In the genomic region with DNA sequence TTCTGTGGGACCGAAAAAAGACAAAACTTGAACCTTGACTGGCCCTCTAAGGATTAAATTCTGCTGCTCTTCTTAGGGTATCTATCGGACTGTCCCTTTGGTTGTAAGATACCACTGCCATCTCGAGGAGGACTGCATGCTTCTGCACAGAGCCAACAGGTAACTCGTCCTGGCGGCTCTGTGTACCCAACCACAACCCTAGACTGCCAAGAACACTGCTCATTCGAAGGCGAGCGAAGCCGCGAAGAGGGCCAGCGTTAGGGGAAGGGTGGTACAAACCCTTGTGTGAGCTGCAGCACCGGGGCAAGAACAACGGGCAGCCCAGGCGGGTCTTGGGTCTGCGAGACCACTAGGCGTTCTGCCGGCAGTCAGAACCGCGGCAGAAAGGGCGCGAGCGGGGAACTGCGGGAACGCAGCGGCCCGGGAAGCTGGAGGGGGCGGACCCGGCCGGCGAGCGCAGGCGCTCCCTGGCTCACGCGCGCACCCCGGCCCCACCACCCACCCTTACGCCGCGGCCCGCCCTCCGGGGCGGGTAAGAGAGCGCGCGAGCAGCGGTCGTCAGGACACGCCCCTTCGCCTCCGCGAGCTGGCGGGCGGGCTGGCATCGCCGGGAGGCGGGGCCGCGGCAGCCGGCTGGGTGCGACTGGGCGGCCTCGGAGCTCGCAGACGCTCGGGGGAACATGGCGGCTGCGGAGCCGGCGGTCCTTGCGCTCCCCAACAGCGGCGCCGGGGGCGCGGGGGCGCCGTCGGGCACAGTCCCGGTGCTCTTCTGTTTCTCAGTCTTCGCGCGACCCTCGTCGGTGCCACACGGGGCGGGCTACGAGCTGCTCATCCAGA, we compare ENCODE assay signal across 8 cellular contexts. TPM values are rescaled to one million over a fixed set of nuclear protein-coding genes. Genes with fewer than 3 reads are reported as not detected.
A peak's percentile ranks its signal among the peaks of the same experiment; 100 is the strongest.
DNase-seq lines count a peak whose midpoint lies in the region; ATAC-seq and TF ChIP-seq lines count a peak whose summit lies in the region.

ISOC1 (plus strand) TSS at position 663 of the 837 bp plus-strand sequence; CDS start at position 681, 18 bp downstream.

- H3K9me2 ChIP-seq in hepatocyte (replicated peaks; ENCODE audit: insufficient read depth): no peaks in the 10 kb centered on the region

- H3K9me3 ChIP-seq in hepatocyte (ENCODE audit: low read depth): no peaks in the 10 kb centered on the region

- no peaks in the 10 kb centered on the region for H3K36me3 ChIP-seq in hepatocyte (replicated peaks; ENCODE audit: insufficient read depth, low read depth)

- peaks cover 11% of the 10 kb centered on the region for H4K20me1 ChIP-seq in hepatocyte (ENCODE audit: insufficient read depth, poor library complexity, severe bottlenecking)

- H3K4me3 ChIP-seq in astrocyte of the cerebellum (ENCODE audit: low read depth, low read length) (peak within 1 kb of the TSS; percentile 80), hepatocyte (peak within 1 kb of the TSS; percentile 93), retinal pigment epithelial cell (ENCODE audit: low read length) (peak within 1 kb of the TSS; percentile 89)

- H3K79me2 ChIP-seq in hepatocyte: peaks cover 39% of the 10 kb centered on the region

- in situ Hi-C loops in astrocyte of the cerebellum (cut with HindIII; ENCODE audit: low sequenced_read_pairs): no loop called here

- H3K4me1 ChIP-seq in hepatocyte (ENCODE audit: insufficient read depth): peaks cover 20% of the 10 kb centered on the region

- DNase-seq in NCI-H2029 treated with DMSO at 0.1 percent for 48 hours (lab: John Stamatoyannopoulos, UW): peak; percentile 68
- peak; percentile 84 for DNase-seq in T-helper 9 cell
- peak; percentile 59 for DNase-seq in astrocyte of the cerebellum (ENCODE audit: low read depth)
- DNase-seq in hepatocyte (ENCODE audit: low spot score): peak; percentile 97
- DNase-seq in retinal pigment epithelial cell (ENCODE audit: low read depth): peak; percentile 59
- no peak for DNase-seq in OCI-M2 (lab: John Stamatoyannopoulos, UW; ENCODE audit: unreplicated experiment)

- H2AFZ ChIP-seq in hepatocyte: peak within 1 kb of the TSS; percentile 94

- peak; percentile 78 for ATAC-seq in GM18517 (IDR thresholded peaks at IDR 0.05; ENCODE audit: unreplicated experiment)
- ATAC-seq in HG03039 (IDR thresholded peaks at IDR 0.05; ENCODE audit: unreplicated experiment): peak; percentile 93

- H3K4me2 ChIP-seq in hepatocyte: peak within 1 kb of the TSS; percentile 85

- WGBS in hepatocyte (ENCODE audit: low lambda C conversion rate, missing lambda C conversion rate): 2% methylated on average over 61 of the region's 87 CpGs

- TF ChIP-seq CTCF in astrocyte of the cerebellum (IDR thresholded peaks at IDR 0.05; ENCODE audit: low read depth, low read length, missing control alignments): no peak
- peak; percentile 30 for TF ChIP-seq CTCF in hepatocyte (IDR thresholded peaks at IDR 0.05; ENCODE audit: poor library complexity)
- no peak for TF ChIP-seq CTCF in retinal pigment epithelial cell (conservative IDR thresholded peaks at IDR 0.05; ENCODE audit: low read depth, low read length)

- peak within 1 kb of the TSS; percentile 93 for H3K27ac ChIP-seq in hepatocyte

- no peaks in the 10 kb centered on the region for H3K27me3 ChIP-seq in hepatocyte

RNA-seq across cellular contexts. Expression of gene ISOC1, which starts in this region (rescaled TPM):
- total RNA-seq in hepatocyte: 59.8 and 66.1 TPM in 2 replicates
- polyA plus RNA-seq in hepatocyte: 45.9 and 67.3 TPM in 2 replicates
